Comparison of ENCODE assay signal across 29 cellular contexts in the genomic region with DNA sequence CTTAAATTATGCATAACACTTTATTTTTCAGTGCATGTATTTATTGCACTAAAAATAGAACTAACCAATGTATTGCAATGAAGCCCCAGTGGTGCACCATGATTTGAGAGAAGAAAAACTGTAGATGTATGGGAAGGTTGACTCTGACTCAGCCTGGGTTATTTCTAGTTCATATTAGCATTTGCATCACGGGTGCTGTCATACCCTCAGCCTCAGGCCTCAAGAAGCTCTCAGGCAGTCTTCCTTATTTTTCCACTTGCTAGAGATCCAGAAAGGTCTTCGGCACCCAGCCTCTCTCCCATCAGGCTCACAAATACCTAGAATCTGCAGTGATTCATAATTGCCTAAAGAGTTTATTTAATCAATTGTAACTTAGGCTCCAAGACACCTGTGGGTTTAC.
"Had no signal": no experiment of that assay in that cellular context is flagged by ENCODE, and none has a peak within 500 bp of the region (broad histone marks: within the 10 kb centered on the region; RNA-seq: fewer than 3 reads in every experiment).

No MANE protein-coding gene starts in this region.

- DNase-seq: activated CD4-positive, alpha-beta memory T cell treated with anti-CD3 and anti-CD28 coated beads, Interleukin-2, amount 10 ng/mL, durations not matched to agents 7 days and 5 days; activated CD4-positive, alpha-beta T cell treated with anti-CD3 and anti-CD28 coated beads for 36 hours; activated CD4-positive, alpha-beta T cell treated with anti-CD3 and anti-CD28 coated beads, Interleukin-2, amount 10 ng/mL, durations not matched to agents 24 days and 14 days; activated CD4-positive, CD25-positive, alpha-beta regulatory T cell; activated CD4-positive, CD25-positive, alpha-beta regulatory T cell treated with anti-CD3 and anti-CD28 coated beads, Interleukin-2, amount 50 U/mL, for 72 hours; activated CD8-positive, alpha-beta memory T cell treated with anti-CD3 and anti-CD28 coated beads, Interleukin-2, amount 50 U/mL, for 48 hours; activated effector memory CD4-positive, alpha-beta T cell treated with Interleukin-2 at 50 U/mL for 16 hours; activated gamma-delta T cell treated with Interleukin-2 at 50 U/mL for 16 hours; activated naive CD4-positive, alpha-beta T cell treated with anti-CD3 and anti-CD28 coated beads for 36 hours; activated naive CD8-positive, alpha-beta T cell treated with anti-CD3 and anti-CD28 coated beads for 36 hours; activated naive CD8-positive, alpha-beta T cell treated with anti-CD3 and anti-CD28 coated beads, Interleukin-2, amount 50 U/mL, for 24 hours; activated T-cell treated with anti-CD3 and anti-CD28 coated beads for 4 hours; activated T-cell treated with anti-CD3 and anti-CD28 coated beads, Interleukin-2, amount 50 U/mL, for 24 hours; activated T-cell treated with anti-CD3 and anti-CD28 coated beads, Interleukin-2, amount 50 U/mL, for 72 hours; adrenal gland; amygdala; aorta; body of pancreas; cortex of kidney; dermis blood vessel endothelial cell; effector CD4-positive, alpha-beta T cell; effector memory CD8-positive, alpha-beta T cell; esophagus squamous epithelium; T-helper 1 cell; T-helper 17 cell; T1000 had no signal

- ATAC-seq: activated CD4-positive, alpha-beta T cell treated with anti-CD3 and anti-CD28 coated beads for 36 hours; activated naive CD8-positive, alpha-beta T cell treated with anti-CD3 and anti-CD28 coated beads, Interleukin-2, amount 50 U/mL, for 24 hours; activated T-cell treated with anti-CD3 and anti-CD28 coated beads, Interleukin-2, amount 50 U/mL, for 72 hours; activated T-helper 17 cell treated with anti-CD3 and anti-CD28 coated beads, Interleukin-2, amount 50 U/mL, for 72 hours; body of pancreas; effector memory CD8-positive, alpha-beta T cell; T-helper 17 cell had no signal

- H3K27ac ChIP-seq: adrenal gland, body of pancreas, breast epithelium, epithelial cell of prostate, esophagus squamous epithelium had no signal
